Comparison of ENCODE assay signal across 21 cellular contexts in the genomic region with DNA sequence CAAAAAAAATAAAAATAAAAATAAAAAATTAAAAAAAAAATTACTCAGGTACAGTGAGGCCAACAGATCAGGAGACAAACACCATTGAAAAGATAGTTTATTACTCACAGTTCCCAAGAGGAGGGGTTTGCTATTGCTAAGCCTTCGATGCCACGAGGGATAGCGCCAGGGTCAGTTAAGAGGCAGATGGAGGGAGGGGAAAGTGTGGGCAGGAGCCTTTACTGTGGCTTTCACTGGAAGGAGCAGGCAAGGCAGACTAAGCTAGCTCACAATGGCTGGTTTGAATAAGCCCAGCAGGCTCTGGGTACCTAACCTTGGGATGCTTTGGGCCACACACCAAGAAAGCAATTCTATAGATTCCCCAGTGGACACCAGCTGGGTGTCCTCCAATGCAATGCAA. TPM values are rescaled to one million over a fixed set of nuclear protein-coding genes. Genes with fewer than 3 reads are reported as not detected.
DNase-seq lines count a peak whose midpoint lies in the region; ATAC-seq and TF ChIP-seq lines count a peak whose summit lies in the region.
"Had no signal": no experiment of that assay in that cellular context is flagged by ENCODE, and none has a peak within 500 bp of the region (broad histone marks: within the 10 kb centered on the region; RNA-seq: fewer than 3 reads in every experiment).

No MANE protein-coding gene starts in this region.

- 76 to 89% (median 87%) methylated on average over 3 of the region's 3 CpGs for WGBS in stomach, 5 donors

- H3K4me3 Mint-ChIP-seq in WTC11, result no peak overlapping the region
- H3K4me3 Mint-ChIP-seq: CD4-positive, CD25-positive, alpha-beta regulatory T cell had no signal

- TF ChIP-seq EP300 in stomach (IDR thresholded peaks at IDR 0.05), result no peak

- DNase-seq in cardiac septum (ENCODE audit: low spot score), result peak; percentile 41
- DNase-seq in right atrium auricular region (ENCODE audit: low spot score), result no peak
- no peak for DNase-seq in WTC11 (ENCODE audit: low spot score)
- peak; percentile 39 for DNase-seq in mesenteric fat pad (ENCODE audit: low spot score)
- DNase-seq in NOMO-1 treated with DMSO at 0.1 percent for 48 hours (lab: John Stamatoyannopoulos, UW; ENCODE audit: unreplicated experiment), result no peak
- no peak for DNase-seq in stomach
- DNase-seq: ACHN; BE2C; C1 segment of cervical spinal cord; CD4-positive, CD25-positive, alpha-beta regulatory T cell; CD8-positive, alpha-beta memory T cell; COR-L47; DMS 273 treated with DMSO at 0.1 percent for 48 hours; DMS53; DND-41; EL; IMR-90 had no signal

- no peak overlapping the region for H3K27ac Mint-ChIP-seq in WTC11
- H3K27ac Mint-ChIP-seq: CD8-positive, alpha-beta memory T cell had no signal

- H3K9me3 ChIP-seq in right atrium auricular region (no peaks in the 10 kb centered on the region), stomach (no peaks in the 10 kb centered on the region)
- H3K9me3 ChIP-seq: BE2C, HAP-1 had no signal

- H3K27me3 Mint-ChIP-seq in WTC11 (ENCODE audit: low read depth), result peaks cover 20% of the 10 kb centered on the region

- no peaks in the 10 kb centered on the region for H3K36me3 Mint-ChIP-seq in WTC11
- H3K36me3 Mint-ChIP-seq: CD8-positive, alpha-beta memory T cell had no signal

- H3K4me1 Mint-ChIP-seq in WTC11, result peaks cover 62% of the 10 kb centered on the region

- no peak overlapping the region for H3K4me3 ChIP-seq in right atrium auricular region
- no peak overlapping the region for H3K4me3 ChIP-seq in stomach
- H3K4me3 ChIP-seq: GM12878, HAP-1 had no signal

- TF ChIP-seq CTCF in right atrium auricular region (IDR thresholded peaks at IDR 0.05) (no peak), WTC11 (IDR thresholded peaks at IDR 0.05) (no peak), stomach (IDR thresholded peaks at IDR 0.05) (no peak)

- CTCF ChIA-PET in WTC11 (lab: Charles Lee), result interaction anchor here (1.0 to 1.7 kb wide), 2 partner anchors 8 to 10 kb away, joined by 3 to 8 read pairs; no protein-coding TSS in a partner anchor

- H3K27ac ChIP-seq in right atrium auricular region (no peak overlapping the region), stomach (no peak overlapping the region)

- H3K36me3 ChIP-seq in right atrium auricular region (no peaks in the 10 kb centered on the region), stomach (no peaks in the 10 kb centered on the region)
- H3K36me3 ChIP-seq: BE2C, HAP-1 had no signal

- no peaks in the 10 kb centered on the region for H3K4me1 ChIP-seq in right atrium auricular region
- H3K4me1 ChIP-seq in stomach, result no peaks in the 10 kb centered on the region
- H3K4me1 ChIP-seq: BE2C had no signal

- POLR2A ChIA-PET in WTC11 (lab: Charles Lee), result interaction anchor here (1.9 kb wide), 1 partner anchor 12 kb away, joined by 7 read pairs; no protein-coding TSS in a partner anchor

- peak; percentile 41 for ATAC-seq in WTC11
- ATAC-seq: GM12878 had no signal

- intact Hi-C loops in cardiac septum (cut with DNase I) (no loop called here), stomach (cut with DNase I; ENCODE audit: low total_unique reads) (no loop called here)

- no peaks in the 10 kb centered on the region for H3K9me3 Mint-ChIP-seq in WTC11
- H3K9me3 Mint-ChIP-seq: CD4-positive, CD25-positive, alpha-beta regulatory T cell had no signal

- peaks cover 0 to 4% of the 10 kb centered on the region in 2 donors for H3K27me3 ChIP-seq in right atrium auricular region
- H3K27me3 ChIP-seq in stomach, result peaks cover 1 to 27% (median 19%) of the 10 kb centered on the region in 3 donors
- H3K27me3 ChIP-seq: BE2C had no signal

- no peak for TF ChIP-seq POLR2A in stomach (IDR thresholded peaks at IDR 0.05)

TF ChIP-seq in WTC11, 78 proteins besides CTCF, POLR2A, EP300 and RAD21:
- TF ChIP-seq GABPB1 (CRISPR knock-in tag; IDR thresholded peaks at IDR 0.05), result no peak
- peak; percentile 37; the same call in 1 of the 2 replicates for TF ChIP-seq TEAD1 (CRISPR knock-in tag; IDR thresholded peaks at IDR 0.05)
- TF ChIP-seq ZNF263 (CRISPR knock-in tag; IDR thresholded peaks at IDR 0.05; ENCODE audit: low read depth), result no peak

RNA-seq across cellular contexts. Expression of a gene that starts 12.7 kb away (rescaled TPM):
- 83.2 TPM for total RNA-seq in cardiac septum
- 10 to 100 TPM; 35.3 to 35.6 TPM for total RNA-seq in right atrium auricular region
- total RNA-seq in WTC11 (2021), result 121 to 141 TPM (median 121 TPM) in 3 replicates
- 82.4 TPM for total RNA-seq in mesenteric fat pad
- 10 to 100 TPM in 3 of 5 donors, 1 to 10 TPM in 2; 8.9 to 44.6 (median 16.2) TPM for total RNA-seq in stomach
- polyA plus RNA-seq in stomach, result 10 to 100 TPM; 27.0 to 31.7 (median 29.6) TPM

RNA-seq across cellular contexts. Expression of a gene that starts 57.8 kb away (rescaled TPM):
- total RNA-seq in cardiac septum (0.46 TPM), right atrium auricular region (not detected), WTC11 (2021) (1.5 to 2.7 TPM (median 2.6 TPM) in 3 replicates), mesenteric fat pad (not detected), stomach (1 to 10 TPM in 3 of 5 donors, not detected in 2; 1.8 to 6.2 (median 5.3) TPM)
- 1 to 10 TPM in 2 of 3 donors, not detected in 1; 1.2 to 1.7 TPM for polyA plus RNA-seq in stomach
- total RNA-seq: G401, GM12878, H4, IMR-90 had no signal

Comparison
In these comparisons a context has a peak if more than half of its experiments do, and no peak if none do; other contexts are left out.
1. DNase-seq: peak in cardiac septum (single experiment) and mesenteric fat pad (single experiment); none in right atrium auricular region (single experiment), WTC11 (single experiment), NOMO-1 treated with DMSO at 0.1 percent for 48 hours (single experiment) and stomach (single experiment).